Comparison of ENCODE assay signal across 12 cellular contexts in the genomic region with DNA sequence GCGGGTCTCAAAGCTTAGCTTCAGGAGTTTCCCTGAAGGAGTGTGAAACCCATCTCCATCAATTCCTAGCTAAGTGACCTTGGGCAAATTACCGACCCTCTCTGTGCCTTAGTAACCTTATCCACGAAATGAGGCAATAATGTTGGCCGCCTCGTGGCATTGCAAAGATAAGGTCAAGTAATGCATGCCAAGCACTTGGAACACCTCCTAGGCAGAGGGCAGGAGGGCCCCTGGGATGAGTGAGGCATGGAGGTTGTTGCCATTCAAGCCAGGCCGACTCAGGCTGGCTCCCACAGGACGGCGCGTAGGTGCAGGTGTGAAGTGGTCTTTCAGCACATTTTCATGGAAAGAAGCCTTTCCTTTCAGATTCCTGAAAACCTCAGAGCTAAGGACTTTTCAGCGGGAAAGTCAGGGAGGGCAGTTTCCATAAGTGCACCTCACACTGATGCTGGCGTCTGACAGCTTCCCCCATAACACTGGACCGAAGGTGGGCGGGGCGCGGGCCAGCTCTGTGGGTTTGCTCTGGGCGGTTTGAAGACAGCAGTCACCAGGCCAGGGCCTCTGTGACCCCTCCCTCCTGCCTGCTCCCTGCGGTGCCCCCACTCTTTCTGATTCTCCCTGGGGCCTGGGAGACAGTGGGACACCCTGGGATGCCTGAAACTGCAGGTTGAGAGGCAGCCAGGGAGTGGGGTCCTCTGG.
"Had no signal": no experiment of that assay in that cellular context is flagged by ENCODE, and none has a peak within 500 bp of the region (broad histone marks: within the 10 kb centered on the region; RNA-seq: fewer than 3 reads in every experiment).

No MANE protein-coding gene starts in this region.

- H2AFZ ChIP-seq: parathyroid adenoma had no signal

- H3K36me3 ChIP-seq: WERI-Rb-1 had no signal

- H3K27ac ChIP-seq: parathyroid adenoma, SK-N-MC, skin epidermis, WERI-Rb-1 had no signal

- H3K4me1 ChIP-seq: parathyroid adenoma had no signal

- DNase-seq: activated CD4-positive, alpha-beta T cell treated with anti-CD3 and anti-CD28 coated beads for 36 hours; activated CD8-positive, alpha-beta memory T cell treated with anti-CD3 and anti-CD28 coated beads, Interleukin-2, amount 50 U/mL, for 48 hours; activated CD8-positive, alpha-beta T cell treated with anti-CD3 and anti-CD28 coated beads, Interleukin-2, amount 10 ng/mL, durations not matched to agents 7 days and 5 days; activated naive CD4-positive, alpha-beta T cell treated with Interleukin-2 at 50 U/mL for 16 hours; mesenchymal stem cell; nephron progenitor cell; retina; T-helper 1 cell; WERI-Rb-1 had no signal

- H3K79me2 ChIP-seq: parathyroid adenoma had no signal

- H3K4me3 ChIP-seq: SK-N-MC, skin epidermis had no signal

- ATAC-seq: activated CD4-positive, alpha-beta T cell treated with anti-CD3 and anti-CD28 coated beads for 36 hours; activated CD8-positive, alpha-beta T cell treated with anti-CD3 and anti-CD28 coated beads, Interleukin-2, amount 10 ng/mL, durations not matched to agents 7 days and 5 days had no signal
